Comparison of ENCODE assay signal across 1 cellular context in genomic region chr20:32079655-32080109, GRCh38.
TF ChIP-seq lines count a peak whose summit lies in the region.

No MANE protein-coding gene starts in this region.

TF ChIP-seq in HepG2, 621 proteins besides CTCF, POLR2A, EP300 and RAD21 (continued from another document and continues in another):
- TF ChIP-seq DBP (CRISPR knock-in tag; IDR thresholded peaks at IDR 0.05; ENCODE audit: not compliant biosample characterization) (peak; percentile 50), SP1 (IDR thresholded peaks at IDR 0.05) (no peak), SP1 (CRISPR knock-in tag; IDR thresholded peaks at IDR 0.05) (peak; percentile 52; the same call in 1 of the 2 replicates), ZBTB40 (IDR thresholded peaks at IDR 0.05) (no peak), ZBTB40 (CRISPR knock-in tag; IDR thresholded peaks at IDR 0.05) (0 out of 2 replicates have a peak, but pooled peaks have one; percentile 44), CHD2 (IDR thresholded peaks at IDR 0.05; ENCODE audit: low read depth, low read length) (no peak), SETDB1 (CRISPR knock-in tag; IDR thresholded peaks at IDR 0.05; ENCODE audit: borderline replicate concordance) (no peak), ZNF598 (CRISPR knock-in tag; IDR thresholded peaks at IDR 0.05; ENCODE audit: borderline replicate concordance) (peak; percentile 71; the same call in 1 of the 2 replicates), HNF4G (IDR thresholded peaks at IDR 0.05; ENCODE audit: borderline replicate concordance, low read depth, low read length) (no peak), HNF4G (CRISPR knock-in tag; IDR thresholded peaks at IDR 0.05; ENCODE audit: borderline replicate concordance, low read depth) (0 out of 2 replicates have a peak, but pooled peaks have one; percentile 49), PCBP2 (optimal IDR thresholded peaks at IDR 0.05; ENCODE audit: low read depth, low read length, poor library complexity, severe bottlenecking) (no peak), ZNF7 (CRISPR knock-in tag; IDR thresholded peaks at IDR 0.05) (0 out of 2 replicates have a peak, but pooled peaks have one; percentile 31), RXRB (CRISPR knock-in tag; IDR thresholded peaks at IDR 0.05; ENCODE audit: borderline replicate concordance) (peak; percentile 65), ZNF670 (CRISPR knock-in tag; IDR thresholded peaks at IDR 0.05; ENCODE audit: borderline replicate concordance) (0 out of 2 replicates have a peak, but pooled peaks have one; percentile 42), ZNF784 (CRISPR knock-in tag; IDR thresholded peaks at IDR 0.05; ENCODE audit: borderline replicate concordance) (no peak), NFATC3 (CRISPR knock-in tag; IDR thresholded peaks at IDR 0.05) (no peak), JARID2 (CRISPR knock-in tag; IDR thresholded peaks at IDR 0.05; ENCODE audit: insufficient replicate concordance) (no peak), ZNF292 (CRISPR knock-in tag; IDR thresholded peaks at IDR 0.05; ENCODE audit: borderline replicate concordance, low read depth) (peak; percentile 66; the same call in 1 of the 2 replicates), ZFX (CRISPR knock-in tag; IDR thresholded peaks at IDR 0.05; ENCODE audit: low read depth) (peak; percentile 53; the same call in 1 of the 2 replicates), ZNF264 (CRISPR knock-in tag; IDR thresholded peaks at IDR 0.05) (peak; percentile 39; the same call in 1 of the 2 replicates), PAX8 (CRISPR knock-in tag; IDR thresholded peaks at IDR 0.05; ENCODE audit: borderline replicate concordance) (no peak), ZNF563 (CRISPR knock-in tag; IDR thresholded peaks at IDR 0.05) (peak; percentile 73), ZFP62 (CRISPR knock-in tag; IDR thresholded peaks at IDR 0.05) (no peak), ZNF317 (CRISPR knock-in tag; IDR thresholded peaks at IDR 0.05) (no peak), PBX3 (CRISPR knock-in tag; IDR thresholded peaks at IDR 0.05; ENCODE audit: borderline replicate concordance) (no peak), THAP9 (CRISPR knock-in tag; IDR thresholded peaks at IDR 0.05; ENCODE audit: borderline replicate concordance) (no peak), HES4 (CRISPR knock-in tag; IDR thresholded peaks at IDR 0.05; ENCODE audit: borderline replicate concordance) (0 out of 2 replicates have a peak, but pooled peaks have one; percentile 48), SP5 (CRISPR knock-in tag; IDR thresholded peaks at IDR 0.05; ENCODE audit: borderline replicate concordance, low read depth) (peak; percentile 59; the same call in 1 of the 2 replicates), ZC3H13 (CRISPR knock-in tag; IDR thresholded peaks at IDR 0.05) (no peak), AFF4 (CRISPR knock-in tag; IDR thresholded peaks at IDR 0.05) (no peak), ZGPAT (CRISPR knock-in tag; IDR thresholded peaks at IDR 0.05) (no peak), ZEB1 (IDR thresholded peaks at IDR 0.05; ENCODE audit: insufficient replicate concordance, low read depth) (no peak), NR3C1 (CRISPR knock-in tag; IDR thresholded peaks at IDR 0.05) (no peak), ZNF800 (CRISPR knock-in tag; IDR thresholded peaks at IDR 0.05) (0 out of 2 replicates have a peak, but pooled peaks have one; percentile 26), SAFB2 (CRISPR knock-in tag; IDR thresholded peaks at IDR 0.05; ENCODE audit: borderline replicate concordance, low read depth) (no peak), ELF3 (CRISPR knock-in tag; IDR thresholded peaks at IDR 0.05) (peak; percentile 42; the same call in 1 of the 2 replicates)
